26 cellular contexts compared by ENCODE assay signal in the genomic region with DNA sequence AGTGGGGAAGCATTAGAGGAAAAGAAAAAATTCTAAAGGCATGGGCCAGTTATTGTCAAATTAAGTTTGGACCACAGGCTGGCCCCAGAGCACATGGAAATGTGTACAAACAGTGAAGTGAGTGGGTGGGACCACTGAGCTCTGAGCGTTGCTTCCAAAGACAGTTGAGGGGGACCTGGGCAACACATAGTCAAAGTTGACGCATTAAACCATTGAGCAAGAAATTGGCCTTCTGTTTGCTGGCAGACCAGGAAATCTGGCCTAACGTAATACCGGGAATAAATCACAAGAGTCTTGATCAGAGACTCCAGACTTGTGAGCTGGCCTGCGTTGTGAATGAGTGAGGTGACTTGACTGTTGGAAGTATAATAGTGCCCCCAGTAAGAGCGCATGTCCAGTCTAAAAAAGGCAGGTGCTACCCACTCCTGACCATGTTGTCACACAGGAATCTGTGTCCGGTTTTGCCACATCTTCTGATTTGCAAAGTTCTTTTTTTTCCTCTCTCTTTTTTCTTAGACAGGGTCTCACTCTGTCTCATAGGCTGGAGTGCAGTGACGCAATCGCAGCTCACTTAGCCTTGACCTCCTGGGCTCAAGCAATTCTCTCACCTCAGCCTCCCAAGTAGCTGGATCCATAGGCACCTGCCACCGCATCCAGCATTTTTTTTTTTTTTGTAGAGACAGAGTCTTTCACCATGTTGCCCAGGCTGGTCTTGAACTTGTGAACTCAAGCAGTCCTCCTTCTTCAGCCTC. TPM values are rescaled to one million over a fixed set of nuclear protein-coding genes. Genes with fewer than 3 reads are reported as not detected.
DNase-seq lines count a peak whose midpoint lies in the region; ATAC-seq and TF ChIP-seq lines count a peak whose summit lies in the region.
"Had no signal": no experiment of that assay in that cellular context is flagged by ENCODE, and none has a peak within 500 bp of the region (broad histone marks: within the 10 kb centered on the region; RNA-seq: fewer than 3 reads in every experiment).

No MANE protein-coding gene starts in this region.

- no peaks in the 10 kb centered on the region for H3K4me1 Mint-ChIP-seq in T-helper 17 cell
- H3K4me1 Mint-ChIP-seq in neural progenitor cell, result peaks cover 34% of the 10 kb centered on the region
- H3K4me1 Mint-ChIP-seq in MCF 10A (ENCODE audit: insufficient read depth, unreplicated experiment), result no peaks in the 10 kb centered on the region
- H3K4me1 Mint-ChIP-seq: B cell had no signal

- H3K4me3 Mint-ChIP-seq in T-helper 17 cell (no peak overlapping the region), neural progenitor cell (no peak overlapping the region), MCF 10A (ENCODE audit: unreplicated experiment) (no peak overlapping the region)
- H3K4me3 Mint-ChIP-seq: B cell; CD8-positive, alpha-beta T cell had no signal

- H4K20me1 ChIP-seq in neural progenitor cell (ENCODE audit: low read depth), result peaks cover 97% of the 10 kb centered on the region

- H3K36me3 ChIP-seq in neural progenitor cell, result no peaks in the 10 kb centered on the region

- ATAC-seq in T-helper 17 cell (no peak), GM21360 (IDR thresholded peaks at IDR 0.05; ENCODE audit: unreplicated experiment) (no peak)
- ATAC-seq: A549; CD8-positive, alpha-beta T cell; Panc1; SK-N-SH treated with all-trans-retinoic acid at 6 μM for 48 hours had no signal

- peaks cover 95% of the 10 kb centered on the region for H3K79me2 ChIP-seq in neural progenitor cell (ENCODE audit: low read depth)

- H3K9me3 Mint-ChIP-seq in neural progenitor cell (no peaks in the 10 kb centered on the region), MCF 10A (ENCODE audit: unreplicated experiment) (no peaks in the 10 kb centered on the region)
- H3K9me3 Mint-ChIP-seq: CD8-positive, alpha-beta T cell had no signal

- no peak overlapping the region for H3K4me2 ChIP-seq in neural progenitor cell
- H3K4me2 ChIP-seq: A549 had no signal

- peaks cover 23% of the 10 kb centered on the region for H3F3A ChIP-seq in neural progenitor cell (ENCODE audit: low read depth)

- H3K27me3 Mint-ChIP-seq in T-helper 17 cell, result peaks cover 44% of the 10 kb centered on the region
- peaks cover 6% of the 10 kb centered on the region for H3K27me3 Mint-ChIP-seq in neural progenitor cell (ENCODE audit: insufficient read depth, low read depth)
- H3K27me3 Mint-ChIP-seq in MCF 10A (ENCODE audit: insufficient read depth, unreplicated experiment), result peaks cover 20% of the 10 kb centered on the region

- CTCF ChIA-PET in MCF 10A (lab: Yijun Ruan, JAX), result interaction anchor here (1.2 kb wide), 1 partner anchor 16 kb away, joined by 3 read pairs; no protein-coding TSS in a partner anchor

- no peak overlapping the region for H3K4me3 ChIP-seq in AG10803 (ENCODE audit: low read length)
- no peak overlapping the region for H3K4me3 ChIP-seq in neural progenitor cell
- H3K4me3 ChIP-seq: A549 had no signal

- H3K4me1 ChIP-seq in neural progenitor cell, result peaks cover 30% of the 10 kb centered on the region

- H3K9me3 ChIP-seq in T-helper 17 cell (ENCODE audit: control insufficient read depth, low read length, poor library complexity, severe bottlenecking), result no peaks in the 10 kb centered on the region
- no peaks in the 10 kb centered on the region for H3K9me3 ChIP-seq in neural progenitor cell (ENCODE audit: low read depth)
- H3K9me3 ChIP-seq: A549, Caco-2 had no signal

- no peak overlapping the region for H2AFZ ChIP-seq in neural progenitor cell (replicated peaks)

- H3K9ac ChIP-seq in neural progenitor cell, result no peak overlapping the region

- DNase-seq in AG10803 (ENCODE audit: low read depth) (peak; percentile 15), T-helper 17 cell (no peak), fibroblast of gingiva (ENCODE audit: low read depth) (peak; percentile 7), neural progenitor cell (ENCODE audit: low spot score) (no peak), MCF 10A (ENCODE audit: unreplicated experiment) (no peak), SK-N-DZ (ENCODE audit: low spot score) (no peak)
- DNase-seq: Caco-2; CD8-positive, alpha-beta T cell; DMS79; GF-D8; KG1; MM.1S; NCI-H1417; NCI-H1694; NCI-H2081; NCI-H2171; NCI-H226; NCI-H510A; NCI-H69 had no signal

- H3K27me3 ChIP-seq in neural progenitor cell, result no peaks in the 10 kb centered on the region

- H3K27ac Mint-ChIP-seq in T-helper 17 cell (peak overlapping the region; percentile 69), neural progenitor cell (peak overlapping the region; percentile 9), MCF 10A (ENCODE audit: low read depth, unreplicated experiment) (no peak overlapping the region)
- H3K27ac Mint-ChIP-seq: B cell; CD8-positive, alpha-beta T cell had no signal

- H3K36me3 Mint-ChIP-seq in T-helper 17 cell (ENCODE audit: low read depth) (peaks cover 3% of the 10 kb centered on the region), neural progenitor cell (peaks cover 2% of the 10 kb centered on the region), MCF 10A (ENCODE audit: insufficient read depth, unreplicated experiment) (no peaks in the 10 kb centered on the region)
- H3K36me3 Mint-ChIP-seq: CD8-positive, alpha-beta T cell had no signal

- no peak for TF ChIP-seq CTCF in AG10803 (conservative IDR thresholded peaks at IDR 0.05; ENCODE audit: low read length)
- no peak for TF ChIP-seq CTCF in neural progenitor cell (IDR thresholded peaks at IDR 0.05)
- no peak for TF ChIP-seq CTCF in MCF 10A (IDR thresholded peaks at IDR 0.05; ENCODE audit: unreplicated experiment)

- intact Hi-C loops in MCF 10A (cut with micrococcal nuclease), result no loop called here

- H3K27ac ChIP-seq in neural progenitor cell, result no peak overlapping the region
- H3K27ac ChIP-seq: A549, C4-2B, RWPE1 had no signal

- POLR2A ChIA-PET in MCF 10A (lab: Yijun Ruan, JAX), result no interaction called here

- BruUV-seq in MCF 10A (replicated peaks; lab: Mats Ljungman, UMichigan), result no TSS peak

RNA-seq across cellular contexts. Expression of a gene that starts 10.7 kb away (rescaled TPM):
- under 1 TPM in 1 of 2 donors, not detected in 1; 0.15 TPM for total RNA-seq in T-helper 17 cell
- total RNA-seq in neural progenitor cell (ENCODE audit: low replicate concordance), result 38.3 and 80.2 TPM in 2 replicates
- 0.22 and 0.79 TPM in 2 replicates for total RNA-seq in MCF 10A (2022)
- 18.1 and 20.8 TPM in 2 replicates for polyA plus RNA-seq in SK-N-DZ (2014; cell fraction: cytosol; rRNA removed)
- polyA plus RNA-seq in SK-N-DZ (2014; cell fraction: nucleus; rRNA removed), result 10.5 and 13.7 TPM in 2 replicates
- total RNA-seq: CD8-positive, alpha-beta T cell had no signal

Comparison
In these comparisons a context has a peak if more than half of its experiments do, and no peak if none do; other contexts are left out.
1. DNase-seq: peak in AG10803 (single experiment) and fibroblast of gingiva (single experiment); none in T-helper 17 cell (0 of 3), neural progenitor cell (single experiment), MCF 10A (single experiment) and SK-N-DZ (single experiment).
2. RNA of a gene that starts 10.7 kb away (total RNA-seq): 38.3 to 80.2 TPM in neural progenitor cell; 0.22 to 0.79 TPM in MCF 10A and 0.15 TPM in T-helper 17 cell; every median in the first group is over 10 times any median in the second.